In the genomic region with DNA sequence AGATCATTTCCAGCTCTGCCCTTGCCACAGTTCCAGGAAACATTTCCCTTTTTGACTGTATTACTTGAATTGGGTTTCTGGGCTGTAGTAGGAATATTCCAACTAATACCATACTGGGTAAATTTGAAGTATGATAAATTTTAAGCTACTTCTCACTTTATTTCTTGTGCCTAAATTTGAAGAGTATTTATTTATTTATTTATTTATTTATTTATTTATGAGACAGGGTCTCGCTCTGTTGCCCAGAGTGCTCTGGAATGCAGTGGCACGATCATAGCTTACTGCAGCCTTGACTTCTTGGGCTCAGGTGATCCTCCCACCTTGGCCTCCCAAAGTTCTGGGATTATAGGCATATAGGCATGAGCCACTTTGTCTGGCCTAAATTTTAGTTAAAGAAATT, we compare ENCODE assay signal across 1 cellular context.
TF ChIP-seq lines count a peak whose summit lies in the region.

No MANE protein-coding gene starts in this region.

TF ChIP-seq in HEK293, 187 proteins besides CTCF, POLR2A, EP300 and RAD21 (continued from another document):
- TF ChIP-seq, protein P1, sequence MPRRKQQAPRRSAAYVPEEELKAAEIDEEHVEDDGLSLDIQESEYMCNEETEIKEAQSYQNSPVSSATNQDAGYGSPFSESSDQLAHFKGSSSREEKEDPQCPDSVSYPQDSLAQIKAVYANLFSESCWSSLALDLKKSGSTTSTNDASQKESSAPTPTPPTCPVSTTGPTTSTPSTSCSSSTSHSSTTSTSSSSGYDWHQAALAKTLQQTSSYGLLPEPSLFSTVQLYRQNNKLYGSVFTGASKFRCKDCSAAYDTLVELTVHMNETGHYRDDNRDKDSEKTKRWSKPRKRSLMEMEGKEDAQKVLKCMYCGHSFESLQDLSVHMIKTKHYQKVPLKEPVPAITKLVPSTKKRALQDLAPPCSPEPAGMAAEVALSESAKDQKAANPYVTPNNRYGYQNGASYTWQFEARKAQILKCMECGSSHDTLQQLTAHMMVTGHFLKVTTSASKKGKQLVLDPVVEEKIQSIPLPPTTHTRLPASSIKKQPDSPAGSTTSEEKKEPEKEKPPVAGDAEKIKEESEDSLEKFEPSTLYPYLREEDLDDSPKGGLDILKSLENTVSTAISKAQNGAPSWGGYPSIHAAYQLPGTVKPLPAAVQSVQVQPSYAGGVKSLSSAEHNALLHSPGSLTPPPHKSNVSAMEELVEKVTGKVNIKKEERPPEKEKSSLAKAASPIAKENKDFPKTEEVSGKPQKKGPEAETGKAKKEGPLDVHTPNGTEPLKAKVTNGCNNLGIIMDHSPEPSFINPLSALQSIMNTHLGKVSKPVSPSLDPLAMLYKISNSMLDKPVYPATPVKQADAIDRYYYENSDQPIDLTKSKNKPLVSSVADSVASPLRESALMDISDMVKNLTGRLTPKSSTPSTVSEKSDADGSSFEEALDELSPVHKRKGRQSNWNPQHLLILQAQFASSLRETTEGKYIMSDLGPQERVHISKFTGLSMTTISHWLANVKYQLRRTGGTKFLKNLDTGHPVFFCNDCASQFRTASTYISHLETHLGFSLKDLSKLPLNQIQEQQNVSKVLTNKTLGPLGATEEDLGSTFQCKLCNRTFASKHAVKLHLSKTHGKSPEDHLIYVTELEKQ (tag by site-specific recombination; IDR thresholded peaks at IDR 0.05; ENCODE audit: borderline replicate concordance): no peak
- TF ChIP-seq ZFP41 (tag by site-specific recombination; IDR thresholded peaks at IDR 0.05; ENCODE audit: borderline replicate concordance) (no peak), ZNF555 (tag by site-specific recombination; conservative IDR thresholded peaks at IDR 0.05) (peak; percentile 52), ZNF2 (tag by site-specific recombination; IDR thresholded peaks at IDR 0.05) (no peak), ZNF658 (tag by site-specific recombination; IDR thresholded peaks at IDR 0.05) (no peak), GLIS1 (tag by site-specific recombination; IDR thresholded peaks at IDR 0.05) (no peak), ZNF76 (tag by site-specific recombination; IDR thresholded peaks at IDR 0.05; ENCODE audit: borderline replicate concordance, low read depth) (no peak), ZNF837 (tag by site-specific recombination; IDR thresholded peaks at IDR 0.05) (no peak), ZNF426 (tag by site-specific recombination; IDR thresholded peaks at IDR 0.05) (peak; percentile 74), ZNF140 (tag by site-specific recombination; IDR thresholded peaks at IDR 0.05) (0 out of 2 replicates have a peak, but pooled peaks have one; percentile 48), ZNF23 (tag by site-specific recombination; IDR thresholded peaks at IDR 0.05; ENCODE audit: borderline replicate concordance) (no peak), ZNF404 (tag by site-specific recombination; IDR thresholded peaks at IDR 0.05) (peak; percentile 76; the same call in 1 of the 2 replicates), ZBTB17 (tag by site-specific recombination; IDR thresholded peaks at IDR 0.05) (no peak), ZNF394 (tag by site-specific recombination; IDR thresholded peaks at IDR 0.05; ENCODE audit: borderline replicate concordance) (peak; percentile 78; the same call in 1 of the 2 replicates), ZNF654 (tag by site-specific recombination; IDR thresholded peaks at IDR 0.05; ENCODE audit: low read depth) (no peak; the same call in 1 of the 2 replicates), ZNF138 (tag by site-specific recombination; IDR thresholded peaks at IDR 0.05; ENCODE audit: borderline replicate concordance) (no peak), ZNF571 (tag by site-specific recombination; IDR thresholded peaks at IDR 0.05) (no peak), BCL11B (tag by site-specific recombination; IDR thresholded peaks at IDR 0.05; ENCODE audit: low read depth) (no peak), ZBTB48 (tag by site-specific recombination; IDR thresholded peaks at IDR 0.05) (no peak), ZFP3 (tag by site-specific recombination; IDR thresholded peaks at IDR 0.05; ENCODE audit: low read depth) (no peak), ZNF362 (tag by site-specific recombination; IDR thresholded peaks at IDR 0.05) (no peak), ZNF274 (IDR thresholded peaks at IDR 0.05; ENCODE audit: low read length) (no peak), ZNF274 (tag by site-specific recombination; IDR thresholded peaks at IDR 0.05; ENCODE audit: borderline replicate concordance) (no peak), KLF9 (tag by site-specific recombination; IDR thresholded peaks at IDR 0.05; ENCODE audit: low read depth) (no peak), GLI4 (tag by site-specific recombination; IDR thresholded peaks at IDR 0.05) (no peak), ZFHX2 (tag by site-specific recombination; conservative IDR thresholded peaks at IDR 0.05) (no peak), ZBTB8A (tag by site-specific recombination; IDR thresholded peaks at IDR 0.05) (peak; percentile 57), KLF7 (tag by site-specific recombination; IDR thresholded peaks at IDR 0.05; ENCODE audit: borderline replicate concordance) (no peak), ZNF341 (tag by site-specific recombination; IDR thresholded peaks at IDR 0.05; ENCODE audit: low read depth) (no peak)
- TF ChIP-seq, protein P2, sequence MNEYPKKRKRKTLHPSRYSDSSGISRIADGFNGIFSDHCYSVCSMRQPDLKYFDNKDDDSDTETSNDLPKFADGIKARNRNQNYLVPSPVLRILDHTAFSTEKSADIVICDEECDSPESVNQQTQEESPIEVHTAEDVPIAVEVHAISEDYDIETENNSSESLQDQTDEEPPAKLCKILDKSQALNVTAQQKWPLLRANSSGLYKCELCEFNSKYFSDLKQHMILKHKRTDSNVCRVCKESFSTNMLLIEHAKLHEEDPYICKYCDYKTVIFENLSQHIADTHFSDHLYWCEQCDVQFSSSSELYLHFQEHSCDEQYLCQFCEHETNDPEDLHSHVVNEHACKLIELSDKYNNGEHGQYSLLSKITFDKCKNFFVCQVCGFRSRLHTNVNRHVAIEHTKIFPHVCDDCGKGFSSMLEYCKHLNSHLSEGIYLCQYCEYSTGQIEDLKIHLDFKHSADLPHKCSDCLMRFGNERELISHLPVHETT (tag by site-specific recombination; IDR thresholded peaks at IDR 0.05): no peak
- TF ChIP-seq, protein P3, sequence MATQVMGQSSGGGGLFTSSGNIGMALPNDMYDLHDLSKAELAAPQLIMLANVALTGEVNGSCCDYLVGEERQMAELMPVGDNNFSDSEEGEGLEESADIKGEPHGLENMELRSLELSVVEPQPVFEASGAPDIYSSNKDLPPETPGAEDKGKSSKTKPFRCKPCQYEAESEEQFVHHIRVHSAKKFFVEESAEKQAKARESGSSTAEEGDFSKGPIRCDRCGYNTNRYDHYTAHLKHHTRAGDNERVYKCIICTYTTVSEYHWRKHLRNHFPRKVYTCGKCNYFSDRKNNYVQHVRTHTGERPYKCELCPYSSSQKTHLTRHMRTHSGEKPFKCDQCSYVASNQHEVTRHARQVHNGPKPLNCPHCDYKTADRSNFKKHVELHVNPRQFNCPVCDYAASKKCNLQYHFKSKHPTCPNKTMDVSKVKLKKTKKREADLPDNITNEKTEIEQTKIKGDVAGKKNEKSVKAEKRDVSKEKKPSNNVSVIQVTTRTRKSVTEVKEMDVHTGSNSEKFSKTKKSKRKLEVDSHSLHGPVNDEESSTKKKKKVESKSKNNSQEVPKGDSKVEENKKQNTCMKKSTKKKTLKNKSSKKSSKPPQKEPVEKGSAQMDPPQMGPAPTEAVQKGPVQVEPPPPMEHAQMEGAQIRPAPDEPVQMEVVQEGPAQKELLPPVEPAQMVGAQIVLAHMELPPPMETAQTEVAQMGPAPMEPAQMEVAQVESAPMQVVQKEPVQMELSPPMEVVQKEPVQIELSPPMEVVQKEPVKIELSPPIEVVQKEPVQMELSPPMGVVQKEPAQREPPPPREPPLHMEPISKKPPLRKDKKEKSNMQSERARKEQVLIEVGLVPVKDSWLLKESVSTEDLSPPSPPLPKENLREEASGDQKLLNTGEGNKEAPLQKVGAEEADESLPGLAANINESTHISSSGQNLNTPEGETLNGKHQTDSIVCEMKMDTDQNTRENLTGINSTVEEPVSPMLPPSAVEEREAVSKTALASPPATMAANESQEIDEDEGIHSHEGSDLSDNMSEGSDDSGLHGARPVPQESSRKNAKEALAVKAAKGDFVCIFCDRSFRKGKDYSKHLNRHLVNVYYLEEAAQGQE (tag by site-specific recombination; IDR thresholded peaks at IDR 0.05): no peak
- TF ChIP-seq, protein P4, sequence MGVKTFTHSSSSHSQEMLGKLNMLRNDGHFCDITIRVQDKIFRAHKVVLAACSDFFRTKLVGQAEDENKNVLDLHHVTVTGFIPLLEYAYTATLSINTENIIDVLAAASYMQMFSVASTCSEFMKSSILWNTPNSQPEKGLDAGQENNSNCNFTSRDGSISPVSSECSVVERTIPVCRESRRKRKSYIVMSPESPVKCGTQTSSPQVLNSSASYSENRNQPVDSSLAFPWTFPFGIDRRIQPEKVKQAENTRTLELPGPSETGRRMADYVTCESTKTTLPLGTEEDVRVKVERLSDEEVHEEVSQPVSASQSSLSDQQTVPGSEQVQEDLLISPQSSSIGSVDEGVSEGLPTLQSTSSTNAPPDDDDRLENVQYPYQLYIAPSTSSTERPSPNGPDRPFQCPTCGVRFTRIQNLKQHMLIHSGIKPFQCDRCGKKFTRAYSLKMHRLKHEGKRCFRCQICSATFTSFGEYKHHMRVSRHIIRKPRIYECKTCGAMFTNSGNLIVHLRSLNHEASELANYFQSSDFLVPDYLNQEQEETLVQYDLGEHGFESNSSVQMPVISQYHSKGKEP (tag by site-specific recombination; IDR thresholded peaks at IDR 0.05): no peak
- TF ChIP-seq, protein P5, sequence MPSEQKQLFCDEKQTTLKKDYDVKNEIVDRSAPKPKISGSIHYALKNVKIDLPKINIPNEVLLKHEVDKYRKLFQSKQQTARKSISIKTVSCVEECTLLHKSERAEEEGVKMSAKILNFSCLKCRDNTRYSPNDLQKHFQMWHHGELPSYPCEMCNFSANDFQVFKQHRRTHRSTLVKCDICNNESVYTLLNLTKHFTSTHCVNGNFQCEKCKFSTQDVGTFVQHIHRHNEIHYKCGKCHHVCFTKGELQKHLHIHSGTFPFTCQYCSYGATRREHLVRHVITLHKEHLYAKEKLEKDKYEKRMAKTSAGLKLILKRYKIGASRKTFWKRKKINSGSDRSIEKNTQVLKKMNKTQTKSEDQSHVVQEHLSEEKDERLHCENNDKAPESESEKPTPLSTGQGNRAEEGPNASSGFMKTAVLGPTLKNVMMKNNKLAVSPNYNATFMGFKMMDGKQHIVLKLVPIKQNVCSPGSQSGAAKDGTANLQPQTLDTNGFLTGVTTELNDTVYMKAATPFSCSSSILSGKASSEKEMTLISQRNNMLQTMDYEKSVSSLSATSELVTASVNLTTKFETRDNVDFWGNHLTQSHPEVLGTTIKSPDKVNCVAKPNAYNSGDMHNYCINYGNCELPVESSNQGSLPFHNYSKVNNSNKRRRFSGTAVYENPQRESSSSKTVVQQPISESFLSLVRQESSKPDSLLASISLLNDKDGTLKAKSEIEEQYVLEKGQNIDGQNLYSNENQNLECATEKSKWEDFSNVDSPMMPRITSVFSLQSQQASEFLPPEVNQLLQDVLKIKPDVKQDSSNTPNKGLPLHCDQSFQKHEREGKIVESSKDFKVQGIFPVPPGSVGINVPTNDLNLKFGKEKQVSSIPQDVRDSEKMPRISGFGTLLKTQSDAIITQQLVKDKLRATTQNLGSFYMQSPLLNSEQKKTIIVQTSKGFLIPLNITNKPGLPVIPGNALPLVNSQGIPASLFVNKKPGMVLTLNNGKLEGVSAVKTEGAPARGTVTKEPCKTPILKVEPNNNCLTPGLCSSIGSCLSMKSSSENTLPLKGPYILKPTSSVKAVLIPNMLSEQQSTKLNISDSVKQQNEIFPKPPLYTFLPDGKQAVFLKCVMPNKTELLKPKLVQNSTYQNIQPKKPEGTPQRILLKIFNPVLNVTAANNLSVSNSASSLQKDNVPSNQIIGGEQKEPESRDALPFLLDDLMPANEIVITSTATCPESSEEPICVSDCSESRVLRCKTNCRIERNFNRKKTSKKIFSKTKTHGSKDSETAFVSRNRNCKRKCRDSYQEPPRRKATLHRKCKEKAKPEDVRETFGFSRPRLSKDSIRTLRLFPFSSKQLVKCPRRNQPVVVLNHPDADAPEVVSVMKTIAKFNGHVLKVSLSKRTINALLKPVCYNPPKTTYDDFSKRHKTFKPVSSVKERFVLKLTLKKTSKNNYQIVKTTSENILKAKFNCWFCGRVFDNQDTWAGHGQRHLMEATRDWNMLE (tag by site-specific recombination; conservative IDR thresholded peaks at IDR 0.05; ENCODE audit: low read depth): peak; percentile 75
